ENCODE assay signal across 1 cellular context in genomic region chr15:75651810-75652543, GRCh38.
TF ChIP-seq lines count a peak whose summit lies in the region.

No MANE protein-coding gene starts in this region.

TF ChIP-seq in HCT116, 20 proteins besides CTCF, POLR2A, EP300 and RAD21 (continued from another document):
- no peak for TF ChIP-seq ZBTB33 (IDR thresholded peaks at IDR 0.05; ENCODE audit: extremely low read depth, insufficient replicate concordance, low read length)
- no peak for TF ChIP-seq YY1 (IDR thresholded peaks at IDR 0.05; ENCODE audit: extremely low read depth, insufficient replicate concordance, low read depth, low read length)
